1 cellular context compared by ENCODE assay signal in genomic region chr3:149080699-149081091, GRCh38.
TF ChIP-seq lines count a peak whose summit lies in the region.

No MANE protein-coding gene starts in this region.

TF ChIP-seq in SK-N-SH, 30 proteins besides CTCF, POLR2A, EP300 and RAD21 (continued from another document):
- TF ChIP-seq ZBTB33 (IDR thresholded peaks at IDR 0.05; ENCODE audit: borderline replicate concordance, low read depth) (no peak), POLR2AphosphoS5 (IDR thresholded peaks at IDR 0.05; ENCODE audit: low read depth, low read length) (no peak), CHD2 (IDR thresholded peaks at IDR 0.05; ENCODE audit: low read length, partially characterized antibody) (no peak), NRF1 (IDR thresholded peaks at IDR 0.05; ENCODE audit: low read depth, low read length) (no peak), EZH2phosphoT487 (IDR thresholded peaks at IDR 0.05; ENCODE audit: borderline replicate concordance, low read depth) (no peak), SIN3A (IDR thresholded peaks at IDR 0.05; ENCODE audit: borderline replicate concordance, low read depth, low read length) (no peak)
- TF ChIP-seq, protein P1, sequence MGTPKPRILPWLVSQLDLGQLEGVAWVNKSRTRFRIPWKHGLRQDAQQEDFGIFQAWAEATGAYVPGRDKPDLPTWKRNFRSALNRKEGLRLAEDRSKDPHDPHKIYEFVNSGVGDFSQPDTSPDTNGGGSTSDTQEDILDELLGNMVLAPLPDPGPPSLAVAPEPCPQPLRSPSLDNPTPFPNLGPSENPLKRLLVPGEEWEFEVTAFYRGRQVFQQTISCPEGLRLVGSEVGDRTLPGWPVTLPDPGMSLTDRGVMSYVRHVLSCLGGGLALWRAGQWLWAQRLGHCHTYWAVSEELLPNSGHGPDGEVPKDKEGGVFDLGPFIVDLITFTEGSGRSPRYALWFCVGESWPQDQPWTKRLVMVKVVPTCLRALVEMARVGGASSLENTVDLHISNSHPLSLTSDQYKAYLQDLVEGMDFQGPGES (IDR thresholded peaks at IDR 0.05; ENCODE audit: low read depth, low read length): no peak
